ENCODE assay signal across 38 cellular contexts in the genomic region with DNA sequence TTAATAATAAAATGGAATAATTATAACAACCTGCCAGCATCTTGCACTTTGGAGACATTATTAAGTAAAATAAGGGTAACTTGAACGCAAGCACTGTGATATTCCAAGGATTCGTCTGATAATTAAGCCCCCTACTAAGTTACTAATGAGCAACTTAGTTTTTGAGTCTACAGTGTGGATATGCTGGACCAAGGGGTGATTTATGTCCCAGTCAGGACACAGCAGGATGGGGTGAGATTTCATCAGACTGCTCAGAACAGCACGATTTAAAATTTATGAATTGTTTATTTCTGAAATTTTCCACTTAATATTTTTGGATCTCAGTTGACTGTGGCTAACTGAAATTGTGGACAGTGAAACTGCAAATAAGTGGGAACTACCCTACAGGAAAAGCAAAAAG.
"Had no signal": no experiment of that assay in that cellular context is flagged by ENCODE, and none has a peak within 500 bp of the region (broad histone marks: within the 10 kb centered on the region; RNA-seq: fewer than 3 reads in every experiment).

No MANE protein-coding gene starts in this region.

- FAIRE-seq: astrocyte, bronchial epithelial cell had no signal

- H3K36me3 Mint-ChIP-seq: activated naive CD4-positive, alpha-beta T cell treated with anti-CD3 and anti-CD28 coated beads, Interleukin-2, amount 10 ng/mL, durations not matched to agents 7 days and 5 days; activated naive CD4-positive, alpha-beta T cell treated with anti-CD3 and anti-CD28 coated beads, Interleukin-2, amount 50 U/mL, for 24 hours; activated naive CD4-positive, alpha-beta T cell treated with anti-CD3 and anti-CD28 coated beads, Interleukin-2, amount 50 U/mL, for 72 hours; activated naive CD8-positive, alpha-beta T cell; activated naive CD8-positive, alpha-beta T cell treated with anti-CD3 and anti-CD28 coated beads for 36 hours; activated naive CD8-positive, alpha-beta T cell treated with anti-CD3 and anti-CD28 coated beads, Interleukin-2, amount 10 ng/mL, durations not matched to agents 7 days and 5 days; brain had no signal

- H3K27me3 ChIP-seq: adrenal gland, ascending aorta, body of pancreas, brain microvascular endothelial cell, breast epithelium, cardiac muscle cell had no signal

- H3K9me3 Mint-ChIP-seq: activated naive CD4-positive, alpha-beta T cell treated with anti-CD3 and anti-CD28 coated beads, Interleukin-2, amount 10 ng/mL, durations not matched to agents 7 days and 5 days; activated naive CD4-positive, alpha-beta T cell treated with anti-CD3 and anti-CD28 coated beads, Interleukin-2, amount 50 U/mL, for 24 hours; activated naive CD8-positive, alpha-beta T cell treated with anti-CD3 and anti-CD28 coated beads for 36 hours; activated naive CD8-positive, alpha-beta T cell treated with anti-CD3 and anti-CD28 coated beads, Interleukin-2, amount 10 ng/mL, durations not matched to agents 7 days and 5 days; activated T-cell treated with anti-CD3 and anti-CD28 coated beads, Interleukin-2, amount 50 U/mL, for 4 hours; activated T-helper 1 cell treated with anti-CD3 and anti-CD28 coated beads, Interleukin-12 subunit alpha, Interleukin-12 subunit beta, Interleukin-2, Interleukin-4 antibody, amounts not matched to agents 30 ng/mL and 10 ng/mL and 1 ng/mL, durations not matched to agents 14 hours and 24 hours and 36 hours; activated T-helper 17 cell treated with anti-CD3 and anti-CD28 coated beads, Interleukin-2, amount 50 U/mL, for 72 hours; activated T-helper 2 cell treated with anti-CD3 and anti-CD28 coated beads, Interferon-gamma antibody, Interleukin-2, Interleukin-4, amounts not matched to agents 10 μg/mL and 5 μg/mL and 100 μg/mL, durations not matched to agents 14 hours and 24 hours and 36 hours; central memory CD8-positive, alpha-beta T cell had no signal

- H3K4me3 Mint-ChIP-seq: activated naive CD4-positive, alpha-beta T cell treated with anti-CD3 and anti-CD28 coated beads for 36 hours; activated naive CD4-positive, alpha-beta T cell treated with anti-CD3 and anti-CD28 coated beads, Interleukin-2, amount 10 ng/mL, durations not matched to agents 7 days and 5 days; activated naive CD4-positive, alpha-beta T cell treated with anti-CD3 and anti-CD28 coated beads, Interleukin-2, amount 50 U/mL, for 24 hours; activated naive CD8-positive, alpha-beta T cell; activated naive CD8-positive, alpha-beta T cell treated with anti-CD3 and anti-CD28 coated beads for 36 hours; activated naive CD8-positive, alpha-beta T cell treated with anti-CD3 and anti-CD28 coated beads, Interleukin-2, amount 10 ng/mL, durations not matched to agents 7 days and 5 days; activated naive CD8-positive, alpha-beta T cell treated with anti-CD3 and anti-CD28 coated beads, Interleukin-2, amount 50 U/mL, for 24 hours; activated T-cell treated with anti-CD3 and anti-CD28 coated beads, Interleukin-2, amount 50 U/mL, for 4 hours; activated T-cell treated with anti-CD3 and anti-CD28 coated beads, Interleukin-2, amount 50 U/mL, for 72 hours; activated T-helper 1 cell treated with anti-CD3 and anti-CD28 coated beads, Interleukin-12 subunit alpha, Interleukin-12 subunit beta, Interleukin-2, Interleukin-4 antibody, amounts not matched to agents 30 ng/mL and 10 ng/mL and 1 ng/mL, durations not matched to agents 14 hours and 24 hours and 36 hours; activated T-helper 17 cell treated with anti-CD3 and anti-CD28 coated beads, Interleukin-2, amount 50 U/mL, for 72 hours; brain; central memory CD8-positive, alpha-beta T cell had no signal

- DNase-seq: activated effector memory CD4-positive, alpha-beta T cell treated with anti-CD3 and anti-CD28 coated beads, Interleukin-2, amount 50 U/mL, for 16 hours; activated effector memory CD4-positive, alpha-beta T cell treated with Interleukin-2 at 50 U/mL for 16 hours; activated gamma-delta T cell; activated gamma-delta T cell treated with Interleukin-2 at 50 U/mL for 16 hours; activated naive CD4-positive, alpha-beta T cell; activated naive CD4-positive, alpha-beta T cell treated with anti-CD3 and anti-CD28 coated beads for 36 hours; activated naive CD4-positive, alpha-beta T cell treated with anti-CD3 and anti-CD28 coated beads, Interleukin-2, amount 10 ng/mL, durations not matched to agents 7 days and 5 days; activated naive CD4-positive, alpha-beta T cell treated with anti-CD3 and anti-CD28 coated beads, Interleukin-2, amount 50 U/mL, for 16 hours; activated naive CD4-positive, alpha-beta T cell treated with Interleukin-2 at 50 U/mL for 16 hours; activated naive CD8-positive, alpha-beta T cell treated with anti-CD3 and anti-CD28 coated beads for 36 hours; activated naive CD8-positive, alpha-beta T cell treated with anti-CD3 and anti-CD28 coated beads, Interleukin-2, amount 10 ng/mL, durations not matched to agents 7 days and 5 days; activated naive CD8-positive, alpha-beta T cell treated with anti-CD3 and anti-CD28 coated beads, Interleukin-2, amount 50 U/mL, for 24 hours; activated T-cell treated with anti-CD3 and anti-CD28 coated beads, Interleukin-2, amount 50 U/mL, for 4 hours; activated T-cell treated with anti-CD3 and anti-CD28 coated beads, Interleukin-2, amount 50 U/mL, for 48 hours; activated T-cell treated with anti-CD3 and anti-CD28 coated beads, Interleukin-2, amount 50 U/mL, for 72 hours; adrenal gland; amniotic stem cell; amygdala; anterior cingulate cortex; aorta; body of pancreas; brain microvascular endothelial cell; caudate nucleus; central memory CD4-positive, alpha-beta T cell; cerebellar nuclear complex had no signal

- H3K36me3 ChIP-seq: adrenal gland, ascending aorta, brain microvascular endothelial cell, breast epithelium, cardiac muscle cell had no signal

- H3K4me1 Mint-ChIP-seq: activated naive CD4-positive, alpha-beta T cell treated with anti-CD3 and anti-CD28 coated beads, Interleukin-2, amount 10 ng/mL, durations not matched to agents 7 days and 5 days; activated naive CD4-positive, alpha-beta T cell treated with anti-CD3 and anti-CD28 coated beads, Interleukin-2, amount 50 U/mL, for 24 hours; activated naive CD8-positive, alpha-beta T cell treated with anti-CD3 and anti-CD28 coated beads for 36 hours; activated naive CD8-positive, alpha-beta T cell treated with anti-CD3 and anti-CD28 coated beads, Interleukin-2, amount 10 ng/mL, durations not matched to agents 7 days and 5 days; activated naive CD8-positive, alpha-beta T cell treated with anti-CD3 and anti-CD28 coated beads, Interleukin-2, amount 50 U/mL, for 24 hours; activated T-helper 17 cell treated with anti-CD3 and anti-CD28 coated beads, Interleukin-2, amount 50 U/mL, for 72 hours; brain; central memory CD8-positive, alpha-beta T cell had no signal

- H3K4me3 ChIP-seq: adrenal gland, ascending aorta, body of pancreas, breast epithelium, cardiac muscle cell had no signal

- H3K4me1 ChIP-seq: adrenal gland, ascending aorta, body of pancreas, breast epithelium had no signal

- H3K27ac ChIP-seq: adrenal gland, ascending aorta, body of pancreas, brain microvascular endothelial cell, breast epithelium, cardiac muscle cell had no signal

- H3K27ac Mint-ChIP-seq: activated naive CD4-positive, alpha-beta T cell treated with anti-CD3 and anti-CD28 coated beads for 36 hours; activated naive CD4-positive, alpha-beta T cell treated with anti-CD3 and anti-CD28 coated beads, Interleukin-2, amount 10 ng/mL, durations not matched to agents 7 days and 5 days; activated naive CD4-positive, alpha-beta T cell treated with anti-CD3 and anti-CD28 coated beads, Interleukin-2, amount 50 U/mL, for 24 hours; activated naive CD4-positive, alpha-beta T cell treated with anti-CD3 and anti-CD28 coated beads, Interleukin-2, amount 50 U/mL, for 72 hours; activated naive CD8-positive, alpha-beta T cell; activated naive CD8-positive, alpha-beta T cell treated with anti-CD3 and anti-CD28 coated beads for 36 hours; activated naive CD8-positive, alpha-beta T cell treated with anti-CD3 and anti-CD28 coated beads, Interleukin-2, amount 10 ng/mL, durations not matched to agents 7 days and 5 days; activated naive CD8-positive, alpha-beta T cell treated with anti-CD3 and anti-CD28 coated beads, Interleukin-2, amount 50 U/mL, for 24 hours; activated T-cell treated with anti-CD3 and anti-CD28 coated beads, Interleukin-2, amount 50 U/mL, for 72 hours; activated T-helper 1 cell treated with anti-CD3 and anti-CD28 coated beads, Interleukin-12 subunit alpha, Interleukin-12 subunit beta, Interleukin-2, Interleukin-4 antibody, amounts not matched to agents 30 ng/mL and 10 ng/mL and 1 ng/mL, durations not matched to agents 14 hours and 24 hours and 36 hours; activated T-helper 17 cell treated with anti-CD3 and anti-CD28 coated beads, Interleukin-2, amount 50 U/mL, for 72 hours; activated T-helper 2 cell treated with anti-CD3 and anti-CD28 coated beads, Interferon-gamma antibody, Interleukin-2, Interleukin-4, amounts not matched to agents 10 μg/mL and 5 μg/mL and 100 μg/mL, durations not matched to agents 14 hours and 24 hours and 36 hours; brain had no signal

- H3K9me3 ChIP-seq: adrenal gland, ascending aorta, body of pancreas, breast epithelium had no signal

- H3K27me3 Mint-ChIP-seq: activated naive CD4-positive, alpha-beta T cell treated with anti-CD3 and anti-CD28 coated beads, Interleukin-2, amount 10 ng/mL, durations not matched to agents 7 days and 5 days; activated naive CD4-positive, alpha-beta T cell treated with anti-CD3 and anti-CD28 coated beads, Interleukin-2, amount 50 U/mL, for 24 hours; activated naive CD8-positive, alpha-beta T cell treated with anti-CD3 and anti-CD28 coated beads for 36 hours; activated naive CD8-positive, alpha-beta T cell treated with anti-CD3 and anti-CD28 coated beads, Interleukin-2, amount 10 ng/mL, durations not matched to agents 7 days and 5 days; activated T-helper 17 cell treated with anti-CD3 and anti-CD28 coated beads, Interleukin-2, amount 50 U/mL, for 72 hours; brain; central memory CD8-positive, alpha-beta T cell had no signal

- ATAC-seq: activated naive CD4-positive, alpha-beta T cell treated with anti-CD3 and anti-CD28 coated beads, Interleukin-2, amount 50 U/mL, for 72 hours; activated naive CD8-positive, alpha-beta T cell treated with anti-CD3 and anti-CD28 coated beads, Interleukin-2, amount 50 U/mL, for 24 hours; activated T-cell treated with anti-CD3 and anti-CD28 coated beads, Interleukin-2, amount 50 U/mL, for 4 hours; activated T-cell treated with anti-CD3 and anti-CD28 coated beads, Interleukin-2, amount 50 U/mL, for 72 hours; activated T-helper 17 cell treated with anti-CD3 and anti-CD28 coated beads, Interleukin-2, amount 50 U/mL, for 72 hours; body of pancreas had no signal
